In genomic region chr2:241673797-241674725, GRCh38 we compare ENCODE assay signal across 9 cellular contexts. TPM values are rescaled to one million over a fixed set of nuclear protein-coding genes. Genes with fewer than 3 reads are reported as not detected.
DNase-seq lines count a peak whose midpoint lies in the region; ATAC-seq and TF ChIP-seq lines count a peak whose summit lies in the region.
"Had no signal": no experiment of that assay in that cellular context is flagged by ENCODE, and none has a peak within 500 bp of the region (broad histone marks: within the 10 kb centered on the region; RNA-seq: fewer than 3 reads in every experiment).

No MANE protein-coding gene starts in this region.

- no TSS peak for BruUV-seq in OCI-LY7 (replicated peaks; lab: Mats Ljungman, UMichigan)

- H3K4me1 ChIP-seq in SK-N-SH (ENCODE audit: control insufficient read depth in 1 of 2, insufficient read depth in 2 of 2, low read depth in 1 of 2, low read length in 1 of 2) = no peaks in the 10 kb centered on the region
- peaks cover 0 to 6% (median 0%) of the 10 kb centered on the region in 12 donors for H3K4me1 ChIP-seq in heart left ventricle
- H3K4me1 ChIP-seq in OCI-LY7 (ENCODE audit: insufficient read depth, low read length, poor library complexity, severe bottlenecking) = no peaks in the 10 kb centered on the region

- ATAC-seq in heart left ventricle (peak; percentile 46 to 65 (median 63)), GM21619 (IDR thresholded peaks at IDR 0.05; ENCODE audit: unreplicated experiment) (no peak), HG03196 (IDR thresholded peaks at IDR 0.05; ENCODE audit: unreplicated experiment) (no peak)

- H3K4me3 ChIP-seq in SK-N-SH (ENCODE audit: low read depth in 2 of 2, low read length in 1 of 2) = no peak overlapping the region
- H3K4me3 ChIP-seq in heart left ventricle = no peak overlapping the region
- H3K4me3 ChIP-seq in OCI-LY7 (ENCODE audit: low read depth, low read length, poor library complexity, severe bottlenecking) = no peak overlapping the region

- TF ChIP-seq CTCF in 22Rv1 (IDR thresholded peaks at IDR 0.05) = no peak
- no peak for TF ChIP-seq CTCF in SK-N-SH (IDR thresholded peaks at IDR 0.05)
- TF ChIP-seq CTCF in heart left ventricle (IDR thresholded peaks at IDR 0.05) = no peak
- no peak for TF ChIP-seq CTCF in OCI-LY7 (conservative IDR thresholded peaks at IDR 0.05; ENCODE audit: low read length)

- H3K27me3 ChIP-seq in SK-N-SH (ENCODE audit: insufficient read depth) (no peaks in the 10 kb centered on the region), heart left ventricle (no peaks in the 10 kb centered on the region)

- H3K9ac ChIP-seq in SK-N-SH = no peak overlapping the region

- POLR2A ChIA-PET in SK-N-SH (lab: Yijun Ruan, JAX) (no interaction called here), OCI-LY7 (lab: Charles Lee) (no interaction called here)

- H3K9me3 ChIP-seq in SK-N-SH = no peaks in the 10 kb centered on the region
- H3K9me3 ChIP-seq in heart left ventricle = no peaks in the 10 kb centered on the region
- no peaks in the 10 kb centered on the region for H3K9me3 ChIP-seq in OCI-LY7 (ENCODE audit: low read length)

- TF ChIP-seq POLR2A in heart left ventricle (IDR thresholded peaks at IDR 0.05) = no peak

- H3K27ac ChIP-seq in 22Rv1 (peak overlapping the region; percentile 23; the same call in 1 of the 2 replicates), SK-N-SH (ENCODE audit: low read depth in 2 of 2, low read length in 1 of 2) (peak overlapping the region in 1 of 2 experiments; percentile 4; a peak in 1 of 4 replicates), heart left ventricle (peak overlapping the region in 4 of 12 donors; percentile 21 to 32 (median 29)), OCI-LY7 (ENCODE audit: low read depth, low read length, poor library complexity, severe bottlenecking) (no peak overlapping the region)

- H3K79me2 ChIP-seq in SK-N-SH (ENCODE audit: insufficient read depth) (peaks cover 2% of the 10 kb centered on the region; the same call in 1 of the 2 replicates), OCI-LY7 (ENCODE audit: insufficient read depth, low read depth, low read length) (no peaks in the 10 kb centered on the region)

- H4K20me1 ChIP-seq in SK-N-SH (ENCODE audit: insufficient read depth) = no peaks in the 10 kb centered on the region
- H4K20me1 ChIP-seq in OCI-LY7 (ENCODE audit: insufficient read depth, low read length) = no peaks in the 10 kb centered on the region

- H3K4me2 ChIP-seq in SK-N-SH (no peak overlapping the region), OCI-LY7 (ENCODE audit: low read length) (no peak overlapping the region)

- DNase-seq in ELF-1 (ENCODE audit: low read depth, low spot score) (peak; percentile 44), SK-N-SH (peak; percentile 64), heart left ventricle (peak; percentile 32 to 61 (median 45)), OCI-LY7 (ENCODE audit: low spot score) (no peak), NCI-H345 (lab: John Stamatoyannopoulos, UW) (no peak)
- DNase-seq: activated CD8-positive, alpha-beta memory T cell treated with anti-CD3 and anti-CD28 coated beads for 24 hours had no signal

- H2AFZ ChIP-seq in SK-N-SH (ENCODE audit: low read depth) (no peak overlapping the region), OCI-LY7 (ENCODE audit: low read length) (no peak overlapping the region)

- intact Hi-C loops in heart left ventricle (cut with DNase I) = no loop called here
- intact Hi-C loops in OCI-LY7 (cut with micrococcal nuclease; ENCODE audit: unreplicated experiment) = no loop called here

- no peaks in the 10 kb centered on the region for H3K9me2 ChIP-seq in SK-N-SH
- H3K9me2 ChIP-seq in OCI-LY7 (ENCODE audit: insufficient read depth, low read length) = no peaks in the 10 kb centered on the region

- CTCF ChIA-PET in SK-N-SH (lab: Yijun Ruan, JAX) (no interaction called here), OCI-LY7 (lab: Charles Lee; ENCODE audit: unreplicated experiment) (no interaction called here)

- 89% methylated on average over 19 of the region's 21 CpGs for WGBS in SK-N-SH (ENCODE audit: low lambda C conversion rate)
- WGBS in heart left ventricle, 4 donors = 71 to 74% (median 72%) methylated on average over 20 to 21 of the region's 21 CpGs

- TF ChIP-seq EP300 in SK-N-SH (IDR thresholded peaks at IDR 0.05; ENCODE audit: borderline replicate concordance in 1 of 2, low read depth in 1 of 2, low read length in 1 of 2) = no peak

- no peak for TF ChIP-seq RAD21 in SK-N-SH (IDR thresholded peaks at IDR 0.05; ENCODE audit: low read length)

- H3K36me3 ChIP-seq in SK-N-SH (replicated peaks in 1 of 2; ENCODE audit: control insufficient read depth in 1 of 2, insufficient read depth in 2 of 2, low read length in 1 of 2) = peaks cover under 1 to 61% of the 10 kb centered on the region in 2 experiments
- H3K36me3 ChIP-seq in heart left ventricle = peaks cover 0 to 84% (median 65%) of the 10 kb centered on the region in 9 donors
- peaks cover 88% of the 10 kb centered on the region for H3K36me3 ChIP-seq in OCI-LY7 (ENCODE audit: insufficient read depth, low read length)

- H3F3A ChIP-seq in SK-N-SH (replicated peaks; ENCODE audit: insufficient read depth) = peaks cover 3% of the 10 kb centered on the region

TF ChIP-seq in SK-N-SH, 30 proteins besides CTCF, POLR2A, EP300 and RAD21:
- TF ChIP-seq NFIC (IDR thresholded peaks at IDR 0.05; ENCODE audit: borderline replicate concordance) (no peak), FOXM1 (IDR thresholded peaks at IDR 0.05; ENCODE audit: low read depth) (no peak), IRF3 (IDR thresholded peaks at IDR 0.05; ENCODE audit: low read depth, low read length) (no peak), NRF1 (IDR thresholded peaks at IDR 0.05; ENCODE audit: low read depth, low read length) (no peak), CHD2 (IDR thresholded peaks at IDR 0.05; ENCODE audit: low read length, partially characterized antibody) (no peak), SMC3 (IDR thresholded peaks at IDR 0.05; ENCODE audit: low read depth, low read length) (no peak), YY1 (IDR thresholded peaks at IDR 0.05; ENCODE audit: low read depth) (no peak)

RNA-seq across cellular contexts. Expression of gene DTYMK, which starts 12.6 kb away (rescaled TPM):
- 36.3 and 51.1 TPM in 2 replicates for polyA plus RNA-seq in SK-N-SH (2012; rRNA removed)
- 32.5 and 40.9 TPM in 2 replicates for polyA plus RNA-seq in SK-N-SH (2012; cell fraction: cytosol; rRNA removed)
- polyA plus RNA-seq in SK-N-SH (2012; cell fraction: nucleus; rRNA removed) = 32.1 and 47.2 TPM in 2 replicates
- 10 to 100 TPM in 2 of 9 donors, 1 to 10 TPM in 7; 7.5 to 21.0 (median 8.5) TPM for total RNA-seq in heart left ventricle
- 10 to 100 TPM in 1 of 2 donors, 1 to 10 TPM in 1; 9.7 to 19.6 TPM for polyA plus RNA-seq in heart left ventricle
- total RNA-seq in OCI-LY7 (2014; rRNA removed; shearing (Covaris generic)) = 104 and 118 TPM in 2 replicates
- 127 and 129 TPM in 2 replicates for total RNA-seq in OCI-LY7 (2022)

RNA-seq across cellular contexts. Expression of gene ING5, which starts 27.8 kb away (rescaled TPM):
- polyA plus RNA-seq in SK-N-SH (2012; rRNA removed) (56.3 and 62.9 TPM in 2 replicates), heart left ventricle (10 to 100 TPM; 18.0 to 27.5 TPM)
- 31.8 and 41.4 TPM in 2 replicates for polyA plus RNA-seq in SK-N-SH (2012; cell fraction: cytosol; rRNA removed)
- 212 and 214 TPM in 2 replicates for polyA plus RNA-seq in SK-N-SH (2012; cell fraction: nucleus; rRNA removed)
- total RNA-seq in heart left ventricle (10 to 100 TPM; 11.8 to 29.3 (median 18.2) TPM), OCI-LY7 (2022) (65.4 and 69.1 TPM in 2 replicates)
- 73.7 and 90.9 TPM in 2 replicates for total RNA-seq in OCI-LY7 (2014; rRNA removed; shearing (Covaris generic))

RNA-seq across cellular contexts. Expression of gene ATG4B, which starts 36.6 kb away (rescaled TPM):
- polyA plus RNA-seq in SK-N-SH (2012; rRNA removed) (105 and 107 TPM in 2 replicates), heart left ventricle (10 to 100 TPM; 35.9 to 75.1 TPM)
- polyA plus RNA-seq in SK-N-SH (2012; cell fraction: cytosol; rRNA removed) = 53.2 and 85.0 TPM in 2 replicates
- 323 and 358 TPM in 2 replicates for polyA plus RNA-seq in SK-N-SH (2012; cell fraction: nucleus; rRNA removed)
- total RNA-seq in heart left ventricle (10 to 100 TPM; 37.8 to 67.9 (median 48.3) TPM), OCI-LY7 (2022) (133 and 152 TPM in 2 replicates)
- total RNA-seq in OCI-LY7 (2014; rRNA removed; shearing (Covaris generic)) = 72.4 and 78.0 TPM in 2 replicates

RNA-seq across cellular contexts. Expression of gene THAP4, which starts 37.1 kb away (rescaled TPM):
- polyA plus RNA-seq in SK-N-SH (2012; rRNA removed) (46.0 and 64.7 TPM in 2 replicates), heart left ventricle (100 to 1,000 TPM in 1 of 2 donors, 10 to 100 TPM in 1; 81.5 to 110 TPM)
- 30.7 and 40.1 TPM in 2 replicates for polyA plus RNA-seq in SK-N-SH (2012; cell fraction: cytosol; rRNA removed)
- 30.4 and 43.6 TPM in 2 replicates for polyA plus RNA-seq in SK-N-SH (2012; cell fraction: nucleus; rRNA removed)
- total RNA-seq in heart left ventricle (100 to 1,000 TPM in 1 of 9 donors, 10 to 100 TPM in 8; 61.7 to 106 (median 74.2) TPM), OCI-LY7 (2022) (55.6 and 61.6 TPM in 2 replicates)
- 55.4 and 65.6 TPM in 2 replicates for total RNA-seq in OCI-LY7 (2014; rRNA removed; shearing (Covaris generic))

Comparison
In these comparisons a context has a peak if more than half of its experiments do, and no peak if none do; other contexts are left out.
1. DNase-seq: peak in ELF-1 (single experiment), SK-N-SH (single experiment) and heart left ventricle (5 of 5); none in OCI-LY7 (single experiment) and NCI-H345 (single experiment).
2. ATAC-seq: peak in heart left ventricle (4 of 4); none in GM21619 (single experiment) and HG03196 (single experiment).
3. RNA of gene DTYMK, which starts 12.6 kb away (total RNA-seq): 104 to 129 TPM in OCI-LY7; 7.5 to 21.0 TPM in heart left ventricle; every median in the first group is over 4 times any median in the second.